ENCODE assay signal across 1 cellular context in genomic region chr14:66231823-66232222, GRCh38.
TF ChIP-seq lines count a peak whose summit lies in the region.

No MANE protein-coding gene starts in this region.

TF ChIP-seq in SK-N-SH treated with all-trans-retinoic acid at 6 μM for 48 hours, 23 proteins besides CTCF, POLR2A, EP300 and RAD21 (continued from another document):
- TF ChIP-seq CREB5 (CRISPR knock-in tag; IDR thresholded peaks at IDR 0.05; ENCODE audit: low read depth) (no peak), CSDC2 (CRISPR knock-in tag; IDR thresholded peaks at IDR 0.05) (no peak), OSR1 (CRISPR knock-in tag; IDR thresholded peaks at IDR 0.05) (no peak), PPARA (CRISPR knock-in tag; IDR thresholded peaks at IDR 0.05; ENCODE audit: borderline replicate concordance) (no peak), POU6F1 (CRISPR knock-in tag; IDR thresholded peaks at IDR 0.05; ENCODE audit: borderline replicate concordance, low read depth) (no peak), ESRRG (CRISPR knock-in tag; IDR thresholded peaks at IDR 0.05) (no peak), SNAI2 (CRISPR knock-in tag; IDR thresholded peaks at IDR 0.05) (no peak), TCF4 (CRISPR knock-in tag; IDR thresholded peaks at IDR 0.05; ENCODE audit: borderline replicate concordance) (no peak; the same call in 1 of the 2 replicates), RARB (CRISPR knock-in tag; IDR thresholded peaks at IDR 0.05) (no peak), ZNF565 (CRISPR knock-in tag; conservative IDR thresholded peaks at IDR 0.05; ENCODE audit: low read depth) (no peak)
